Comparison of ENCODE assay signal across 1 cellular context in genomic region chr9:112447283-112447761, GRCh38.
TF ChIP-seq lines count a peak whose summit lies in the region.

No MANE protein-coding gene starts in this region.

TF ChIP-seq in K562, 482 proteins besides CTCF, POLR2A, EP300 and RAD21:
- TF ChIP-seq ZNF384 (IDR thresholded peaks at IDR 0.05; ENCODE audit: low read depth, low read length), result peak; percentile 61; the same call in 1 of the 2 replicates
- TF ChIP-seq ZEB2 (IDR thresholded peaks at IDR 0.05), result 0 out of 2 replicates have a peak, but pooled peaks have one; percentile 34
- TF ChIP-seq, protein P1, sequence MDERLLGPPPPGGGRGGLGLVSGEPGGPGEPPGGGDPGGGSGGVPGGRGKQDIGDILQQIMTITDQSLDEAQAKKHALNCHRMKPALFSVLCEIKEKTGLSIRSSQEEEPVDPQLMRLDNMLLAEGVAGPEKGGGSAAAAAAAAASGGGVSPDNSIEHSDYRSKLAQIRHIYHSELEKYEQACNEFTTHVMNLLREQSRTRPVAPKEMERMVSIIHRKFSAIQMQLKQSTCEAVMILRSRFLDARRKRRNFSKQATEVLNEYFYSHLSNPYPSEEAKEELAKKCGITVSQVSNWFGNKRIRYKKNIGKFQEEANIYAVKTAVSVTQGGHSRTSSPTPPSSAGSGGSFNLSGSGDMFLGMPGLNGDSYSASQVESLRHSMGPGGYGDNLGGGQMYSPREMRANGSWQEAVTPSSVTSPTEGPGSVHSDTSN (CRISPR knock-in tag; IDR thresholded peaks at IDR 0.05; ENCODE audit: low read depth), result no peak
- TF ChIP-seq, protein P1 (tag; conservative IDR thresholded peaks at IDR 0.05; ENCODE audit: low read depth), result peak; percentile 91
- TF ChIP-seq SMARCA4 (IDR thresholded peaks at IDR 0.05), result 0 out of 2 replicates have a peak, but pooled peaks have one; percentile 14
- TF ChIP-seq DPF2 (IDR thresholded peaks at IDR 0.05), result peak; percentile 39; the same call in 1 of the 2 replicates
- peak; percentile 34; the same call in 1 of the 2 replicates for TF ChIP-seq VEZF1 (CRISPR knock-in tag; IDR thresholded peaks at IDR 0.05)
- peak in 1 of 2 experiments; percentile 32; a peak in 1 of 4 replicates for TF ChIP-seq RCOR1 (IDR thresholded peaks at IDR 0.05; ENCODE audit: borderline replicate concordance in 1 of 2, low read depth in 2 of 2, low read length in 2 of 2)
- no peak for TF ChIP-seq ZFP1 (CRISPR knock-in tag; IDR thresholded peaks at IDR 0.05)
- TF ChIP-seq ZNF316 (IDR thresholded peaks at IDR 0.05), result peak; percentile 47; the same call in 1 of the 2 replicates
- TF ChIP-seq ARID1B (IDR thresholded peaks at IDR 0.05), result 0 out of 2 replicates have a peak, but pooled peaks have one; percentile 19
- peak; percentile 34; the same call in 1 of the 2 replicates for TF ChIP-seq C11orf30 (IDR thresholded peaks at IDR 0.05; ENCODE audit: low read depth)
- TF ChIP-seq MEIS2 (IDR thresholded peaks at IDR 0.05; ENCODE audit: partially characterized antibody), result peak; percentile 87
- TF ChIP-seq ESRRB (CRISPR knock-in tag; IDR thresholded peaks at IDR 0.05; ENCODE audit: borderline replicate concordance), result no peak
- TF ChIP-seq GABPA (tag; conservative IDR thresholded peaks at IDR 0.05; ENCODE audit: low read depth), result no peak
- TF ChIP-seq FOXK2 (conservative IDR thresholded peaks at IDR 0.05 in 1 of 2, IDR thresholded peaks at IDR 0.05 in 1 of 2; ENCODE audit: low read depth in 2 of 2), result peak; percentile 54 to 59; a peak in 2 of 4 replicates
- TF ChIP-seq MAFF (IDR thresholded peaks at IDR 0.05; ENCODE audit: low read length), result peak; percentile 4; the same call in 1 of the 2 replicates
- TF ChIP-seq GATA2 (CRISPR knock-in tag; IDR thresholded peaks at IDR 0.05), result no peak
- TF ChIP-seq PKNOX1 (IDR thresholded peaks at IDR 0.05), result peak; percentile 67
